Comparison of ENCODE assay signal across 1 cellular context in genomic region chr11:47642099-47642855, GRCh38.
TF ChIP-seq lines count a peak whose summit lies in the region.

Gene MTCH2, minus strand, starts transcription at chr11:47642559. Its CDS starts 94 bp downstream, at chr11:47642465.

TF ChIP-seq in HepG2, 621 proteins besides CTCF, POLR2A, EP300 and RAD21 (continued from another document and continues in another):
- TF ChIP-seq AFF4 (CRISPR knock-in tag; IDR thresholded peaks at IDR 0.05) (peak; percentile 78), ZSCAN29 (CRISPR knock-in tag; conservative IDR thresholded peaks at IDR 0.05) (no peak), ZNF446 (CRISPR knock-in tag; IDR thresholded peaks at IDR 0.05) (no peak), FLYWCH1 (CRISPR knock-in tag; IDR thresholded peaks at IDR 0.05) (peak; percentile 67; the same call in 1 of the 2 replicates), ZBTB14 (CRISPR knock-in tag; IDR thresholded peaks at IDR 0.05) (peak; percentile 94), ZNF546 (CRISPR knock-in tag; conservative IDR thresholded peaks at IDR 0.05) (0 out of 2 replicates have a peak, but pooled peaks have one; percentile 66), RXRB (CRISPR knock-in tag; IDR thresholded peaks at IDR 0.05; ENCODE audit: borderline replicate concordance) (no peak; the same call in none of the 2 replicates), ZFX (CRISPR knock-in tag; IDR thresholded peaks at IDR 0.05; ENCODE audit: low read depth) (peak; percentile 94), THAP7 (CRISPR knock-in tag; IDR thresholded peaks at IDR 0.05) (0 out of 2 replicates have a peak, but pooled peaks have one; percentile 74), ZNF609 (CRISPR knock-in tag; IDR thresholded peaks at IDR 0.05; ENCODE audit: borderline replicate concordance) (no peak), ATF7 (IDR thresholded peaks at IDR 0.05) (no peak), ATF7 (CRISPR knock-in tag; IDR thresholded peaks at IDR 0.05) (no peak), CC2D1A (CRISPR knock-in tag; IDR thresholded peaks at IDR 0.05) (0 out of 2 replicates have a peak, but pooled peaks have one; percentile 73), ZFP91 (CRISPR knock-in tag; IDR thresholded peaks at IDR 0.05; ENCODE audit: borderline replicate concordance) (peak; percentile 85; the same call in 1 of the 2 replicates), ZNF572 (CRISPR knock-in tag; IDR thresholded peaks at IDR 0.05) (0 out of 2 replicates have a peak, but pooled peaks have one; percentile 47), TCF7 (IDR thresholded peaks at IDR 0.05; ENCODE audit: low read depth) (no peak), HINFP (CRISPR knock-in tag; IDR thresholded peaks at IDR 0.05; ENCODE audit: low read depth) (peak; percentile 61; the same call in 1 of the 2 replicates), PRDM10 (CRISPR knock-in tag; IDR thresholded peaks at IDR 0.05; ENCODE audit: low read depth) (0 out of 2 replicates have a peak, but pooled peaks have one; percentile 29), SRSF9 (IDR thresholded peaks at IDR 0.05; ENCODE audit: borderline replicate concordance, insufficient read depth, low read depth, low read length, poor library complexity, severe bottlenecking) (no peak), ZNF7 (CRISPR knock-in tag; IDR thresholded peaks at IDR 0.05) (no peak), ZNF296 (CRISPR knock-in tag; conservative IDR thresholded peaks at IDR 0.05) (peak; percentile 36; the same call in 1 of the 2 replicates), PBX3 (CRISPR knock-in tag; IDR thresholded peaks at IDR 0.05; ENCODE audit: borderline replicate concordance) (peak; percentile 88; the same call in 1 of the 2 replicates), ZBTB37 (CRISPR knock-in tag; IDR thresholded peaks at IDR 0.05) (no peak), ZNF431 (CRISPR knock-in tag; IDR thresholded peaks at IDR 0.05; ENCODE audit: borderline replicate concordance, low read depth) (no peak; the same call in 1 of the 2 replicates), ZNF501 (CRISPR knock-in tag; IDR thresholded peaks at IDR 0.05) (peak; percentile 93), DNMT1 (CRISPR knock-in tag; IDR thresholded peaks at IDR 0.05) (no peak), NFRKB (IDR thresholded peaks at IDR 0.05) (no peak), ATF3 (CRISPR knock-in tag; IDR thresholded peaks at IDR 0.05) (peak; percentile 33; the same call in 1 of the 2 replicates), SCMH1 (CRISPR knock-in tag; IDR thresholded peaks at IDR 0.05; ENCODE audit: borderline replicate concordance) (no peak), ZNF543 (CRISPR knock-in tag; IDR thresholded peaks at IDR 0.05) (peak; percentile 71), HNF4A (CRISPR knock-in tag; IDR thresholded peaks at IDR 0.05) (peak; percentile 64), ZNF580 (CRISPR knock-in tag; IDR thresholded peaks at IDR 0.05; ENCODE audit: borderline replicate concordance, low read depth) (peak; percentile 81), ZNF598 (CRISPR knock-in tag; IDR thresholded peaks at IDR 0.05; ENCODE audit: borderline replicate concordance) (0 out of 2 replicates have a peak, but pooled peaks have one; percentile 32), SMAD1 (CRISPR knock-in tag; IDR thresholded peaks at IDR 0.05; ENCODE audit: borderline replicate concordance, low read depth) (peak; percentile 93; the same call in 1 of the 2 replicates), ZFP62 (CRISPR knock-in tag; IDR thresholded peaks at IDR 0.05) (no peak), NFATC3 (CRISPR knock-in tag; IDR thresholded peaks at IDR 0.05) (no peak), ZNF354B (CRISPR knock-in tag; IDR thresholded peaks at IDR 0.05) (0 out of 2 replicates have a peak, but pooled peaks have one; percentile 62)
